In the genomic region with DNA sequence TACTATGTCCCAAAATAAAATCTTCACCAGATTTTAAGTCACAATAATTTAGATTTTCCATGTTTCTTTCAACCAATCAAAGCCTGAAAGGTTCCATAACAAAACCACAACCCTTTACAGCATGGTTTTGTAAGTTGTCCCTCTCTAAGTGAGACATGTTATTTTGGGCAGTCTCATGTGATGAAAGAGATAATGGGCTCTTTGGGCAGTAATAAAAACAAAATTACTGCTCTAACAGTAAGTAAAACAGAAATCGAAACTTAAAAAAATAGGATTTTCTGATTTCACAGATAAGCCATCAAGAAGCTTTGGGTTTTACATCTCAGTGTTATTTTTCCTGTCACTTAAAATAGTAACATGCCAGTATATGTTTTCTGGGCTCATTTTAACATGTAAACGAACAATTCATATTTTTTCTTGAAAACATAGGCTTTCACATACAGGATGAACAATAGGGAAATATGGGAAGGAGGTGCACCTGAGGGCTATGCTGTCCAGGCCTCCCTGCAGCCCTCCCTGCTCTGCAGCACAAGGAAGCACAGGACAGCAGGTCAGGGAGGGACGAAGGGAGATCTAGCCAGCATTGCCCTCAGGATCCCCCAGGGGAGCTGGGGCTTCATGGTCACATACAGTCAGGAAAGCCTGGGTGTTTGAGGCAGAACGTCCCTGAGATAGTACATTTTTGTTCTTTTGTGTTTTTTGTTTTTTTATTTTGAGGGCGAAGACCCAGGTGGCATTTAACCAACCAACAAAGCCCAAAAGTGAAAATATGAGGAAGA, we compare ENCODE assay signal across 24 cellular contexts.
"Had no signal": no experiment of that assay in that cellular context is flagged by ENCODE, and none has a peak within 500 bp of the region (broad histone marks: within the 10 kb centered on the region; RNA-seq: fewer than 3 reads in every experiment).

No MANE protein-coding gene starts in this region.

- H3K36me3 ChIP-seq: colonic mucosa, gastroesophageal sphincter, left ventricle myocardium inferior, ovary, tibial nerve had no signal

- H3K9me3 Mint-ChIP-seq: stimulated activated naive CD8-positive, alpha-beta T cell treated with anti-CD3 and anti-CD28 coated beads, Interleukin-15, Interleukin-2, amounts not matched to agents 100 ng/mL and 50 ng/mL, for 24 hours had no signal

- H3K4me3 ChIP-seq: colonic mucosa, gastroesophageal sphincter, left ventricle myocardium inferior, mucosa of descending colon, ovary, psoas muscle, tibial nerve had no signal

- DNase-seq: activated B cell treated with CpG ODN at 0.5 μM for 24 hours; activated CD4-positive, alpha-beta T cell treated with anti-CD3 and anti-CD28 coated beads, Interleukin-2, amount 10 ng/mL, durations not matched to agents 7 days and 5 days; activated CD8-positive, alpha-beta T cell treated with anti-CD3 and anti-CD28 coated beads, Interleukin-2, amount 10 ng/mL, durations not matched to agents 7 days and 5 days; activated naive CD4-positive, alpha-beta T cell treated with anti-CD3 and anti-CD28 coated beads, Interleukin-2, amount 50 U/mL, for 16 hours; activated T-cell treated with anti-CD3 and anti-CD28 coated beads, Interleukin-2, amount 50 U/mL, for 4 hours; aorta; colonic mucosa; immature natural killer cell; kidney glomerular epithelial cell; left ventricle myocardium inferior; mammary epithelial cell; mucosa of descending colon; naive B cell; ovary; psoas muscle; small intestine; stimulated activated CD4-positive, alpha-beta T cell treated with anti-CD3 and anti-CD28 coated beads, Interleukin-15, amount 100 ng/mL, for 24 hours; stimulated activated CD4-positive, alpha-beta T cell treated with anti-CD3 and anti-CD28 coated beads, Interleukin-2, amount 100 ng/mL, for 48 hours; T-helper 2 cell had no signal

- H3K27me3 ChIP-seq: colonic mucosa, gastroesophageal sphincter, ovary, tibial nerve had no signal

- H3K9me3 ChIP-seq: colonic mucosa, gastroesophageal sphincter, mucosa of descending colon, ovary, psoas muscle, tibial nerve had no signal

- H3K4me1 Mint-ChIP-seq: activated B cell treated with CpG ODN at 0.5 μM for 24 hours; activated CD4-positive, alpha-beta T cell treated with anti-CD3 and anti-CD28 coated beads, Interleukin-2, amount 10 ng/mL, durations not matched to agents 7 days and 5 days; central memory CD8-positive, alpha-beta T cell; immature natural killer cell; naive B cell; neural crest cell had no signal

- H3K4me1 ChIP-seq: colonic mucosa, gastroesophageal sphincter, left ventricle myocardium inferior, psoas muscle had no signal

- H3K36me3 Mint-ChIP-seq: immature natural killer cell, naive B cell had no signal

- H3K27ac Mint-ChIP-seq: activated B cell treated with CpG ODN at 0.5 μM for 24 hours; activated CD4-positive, alpha-beta T cell treated with anti-CD3 and anti-CD28 coated beads, Interleukin-2, amount 10 ng/mL, durations not matched to agents 7 days and 5 days; activated CD8-positive, alpha-beta T cell treated with anti-CD3 and anti-CD28 coated beads, Interleukin-2, amount 10 ng/mL, durations not matched to agents 7 days and 5 days; immature natural killer cell; naive B cell; stimulated activated naive CD8-positive, alpha-beta T cell treated with anti-CD3 and anti-CD28 coated beads, Interleukin-15, Interleukin-2, amounts not matched to agents 100 ng/mL and 50 ng/mL, for 24 hours had no signal

- H3K4me3 Mint-ChIP-seq: activated B cell treated with CpG ODN at 0.5 μM for 24 hours; activated CD4-positive, alpha-beta T cell treated with anti-CD3 and anti-CD28 coated beads, Interleukin-2, amount 10 ng/mL, durations not matched to agents 7 days and 5 days; activated CD8-positive, alpha-beta T cell treated with anti-CD3 and anti-CD28 coated beads, Interleukin-2, amount 10 ng/mL, durations not matched to agents 7 days and 5 days; activated T-cell treated with anti-CD3 and anti-CD28 coated beads, Interleukin-2, amount 50 U/mL, for 4 hours; central memory CD8-positive, alpha-beta T cell; immature natural killer cell; naive B cell; neural crest cell; stimulated activated naive CD8-positive, alpha-beta T cell treated with anti-CD3 and anti-CD28 coated beads, Interleukin-15, Interleukin-2, amounts not matched to agents 100 ng/mL and 50 ng/mL, for 24 hours had no signal

- H3K27ac ChIP-seq: colonic mucosa, gastroesophageal sphincter, left ventricle myocardium inferior, ovary, psoas muscle, tibial nerve had no signal

- H3K27me3 Mint-ChIP-seq: activated B cell treated with CpG ODN at 0.5 μM for 24 hours; activated CD4-positive, alpha-beta T cell treated with anti-CD3 and anti-CD28 coated beads, Interleukin-2, amount 10 ng/mL, durations not matched to agents 7 days and 5 days; stimulated activated naive CD8-positive, alpha-beta T cell treated with anti-CD3 and anti-CD28 coated beads, Interleukin-15, Interleukin-2, amounts not matched to agents 100 ng/mL and 50 ng/mL, for 24 hours had no signal
